Comparison of ENCODE assay signal across 12 cellular contexts in the genomic region with DNA sequence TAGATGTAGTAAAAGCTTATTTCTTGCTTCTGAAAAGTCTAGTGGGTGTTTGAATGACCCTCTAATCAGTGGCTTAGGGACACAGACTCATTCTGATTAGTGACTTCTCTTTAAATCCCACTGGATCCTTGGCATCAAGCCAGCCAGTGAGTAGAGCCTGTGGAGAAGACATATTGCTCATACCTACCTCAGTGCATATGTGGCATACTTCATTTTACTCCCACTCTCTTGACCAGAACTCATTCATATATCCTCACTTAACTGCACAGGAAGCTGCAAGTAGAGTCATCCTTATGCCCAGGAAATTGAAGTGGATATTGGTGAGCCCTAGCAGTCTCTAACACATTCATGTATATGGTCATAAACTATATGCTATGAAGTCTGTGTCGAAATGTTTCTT.
DNase-seq lines count a peak whose midpoint lies in the region; ATAC-seq and TF ChIP-seq lines count a peak whose summit lies in the region.
"Had no signal": no experiment of that assay in that cellular context is flagged by ENCODE, and none has a peak within 500 bp of the region (broad histone marks: within the 10 kb centered on the region; RNA-seq: fewer than 3 reads in every experiment).

No MANE protein-coding gene starts in this region.

- no peak for TF ChIP-seq POLR2A in GM18505 (IDR thresholded peaks at IDR 0.05; ENCODE audit: borderline replicate concordance, extremely low read depth, insufficient read depth, insufficient read length)

- H3K4me3 ChIP-seq in AG10803 (ENCODE audit: low read length) = no peak overlapping the region
- no peak overlapping the region for H3K4me3 ChIP-seq in fibroblast of pulmonary artery (replicated peaks; ENCODE audit: low read depth, low read length)

- POLR2A ChIA-PET in CD4-positive, alpha-beta T cell (lab: Charles Lee) = no interaction called here

- ATAC-seq in GM18505 (IDR thresholded peaks at IDR 0.05; ENCODE audit: unreplicated experiment) = no peak
- no peak for ATAC-seq in CD4-positive, alpha-beta T cell (ENCODE audit: poor library complexity)
- ATAC-seq: activated CD4-positive, CD25-positive, alpha-beta regulatory T cell treated with anti-CD3 and anti-CD28 coated beads, Interleukin-2, amount 50 U/mL, for 24 hours; left cardiac atrium; Right ventricle myocardium inferior had no signal

- H3K36me3 Mint-ChIP-seq in CD4-positive, alpha-beta T cell (ENCODE audit: low read depth) = peaks cover 34% of the 10 kb centered on the region

- no peak overlapping the region for H3K27ac Mint-ChIP-seq in CD4-positive, alpha-beta T cell

- H3K9me3 Mint-ChIP-seq in CD4-positive, alpha-beta T cell = no peaks in the 10 kb centered on the region

- H3K27me3 ChIP-seq in CD4-positive, alpha-beta T cell (ENCODE audit: control insufficient read depth, insufficient read depth, low read length) = no peaks in the 10 kb centered on the region

- TF ChIP-seq CTCF in AG10803 (conservative IDR thresholded peaks at IDR 0.05; ENCODE audit: low read length) = no peak
- no peak for TF ChIP-seq CTCF in fibroblast of pulmonary artery (IDR thresholded peaks at IDR 0.05; ENCODE audit: low read length, missing control alignments)
- TF ChIP-seq CTCF in CD4-positive, alpha-beta T cell (IDR thresholded peaks at IDR 0.05) = no peak

- DNase-seq in AG10803 (ENCODE audit: low read depth) (peak; percentile 52), EL (peak; percentile 78), RPMI7951 (ENCODE audit: low read depth) (peak; percentile 66), fibroblast of pulmonary artery (ENCODE audit: low read depth) (peak; percentile 73), NOMO-1 treated with dmso at 0.1 percent for 144 hours (lab: John Stamatoyannopoulos, UW; ENCODE audit: unreplicated experiment) (no peak)
- DNase-seq in CD4-positive, alpha-beta T cell = no peak
- DNase-seq: left cardiac atrium, NCI-H1092 had no signal

- intact Hi-C loops in CD4-positive, alpha-beta T cell (cut with DNase I, micrococcal nuclease) = no loop called here

- no peaks in the 10 kb centered on the region for H3K9me3 ChIP-seq in CD4-positive, alpha-beta T cell (ENCODE audit: control insufficient read depth, low read length)

- peaks cover 61% of the 10 kb centered on the region for H3K4me1 Mint-ChIP-seq in CD4-positive, alpha-beta T cell (ENCODE audit: low read depth)

- H3K4me3 Mint-ChIP-seq in CD4-positive, alpha-beta T cell = no peak overlapping the region
- H3K4me3 Mint-ChIP-seq: neural crest cell had no signal

- CTCF ChIA-PET in CD4-positive, alpha-beta T cell (lab: Charles Lee) = no interaction called here

- no peaks in the 10 kb centered on the region for H3K27me3 Mint-ChIP-seq in CD4-positive, alpha-beta T cell

- no peak overlapping the region for H3K27ac ChIP-seq in CD4-positive, alpha-beta T cell (ENCODE audit: low read depth, low read length)

Comparison
In these comparisons a context has a peak if more than half of its experiments do, and no peak if none do; other contexts are left out.
1. DNase-seq: peak in AG10803 (single experiment), EL (single experiment), RPMI7951 (single experiment) and fibroblast of pulmonary artery (single experiment); none in CD4-positive, alpha-beta T cell (0 of 10) and NOMO-1 treated with dmso at 0.1 percent for 144 hours (single experiment).